ENCODE assay signal across 1 cellular context in genomic region chr5:169637856-169638190, GRCh38.
TF ChIP-seq lines count a peak whose summit lies in the region.

No MANE protein-coding gene starts in this region.

TF ChIP-seq in GM12878, 131 proteins besides CTCF, POLR2A, EP300 and RAD21 (continued from another document and continues in another):
- TF ChIP-seq ZBTB40 (IDR thresholded peaks at IDR 0.05; ENCODE audit: borderline replicate concordance) (peak; percentile 68; the same call in 1 of the 2 replicates), ATF3 (IDR thresholded peaks at IDR 0.05; ENCODE audit: borderline replicate concordance, extremely low read depth, low read depth, low read length) (no peak), MLLT1 (IDR thresholded peaks at IDR 0.05) (0 out of 2 replicates have a peak, but pooled peaks have one; percentile 25), HDGF (IDR thresholded peaks at IDR 0.05) (peak; percentile 6; the same call in 1 of the 2 replicates), RCOR1 (conservative IDR thresholded peaks at IDR 0.05; ENCODE audit: low read depth, low read length) (no peak), NBN (IDR thresholded peaks at IDR 0.05) (no peak; the same call in 1 of the 2 replicates), RELB (IDR thresholded peaks at IDR 0.05; ENCODE audit: low read depth) (0 out of 2 replicates have a peak, but pooled peaks have one; percentile 33), ZNF622 (IDR thresholded peaks at IDR 0.05) (no peak), SMAD5 (IDR thresholded peaks at IDR 0.05; ENCODE audit: low read depth) (peak; percentile 48; the same call in 1 of the 2 replicates), CBFB (IDR thresholded peaks at IDR 0.05; ENCODE audit: low read depth) (peak; percentile 81), NR2C2 (IDR thresholded peaks at IDR 0.05; ENCODE audit: borderline replicate concordance, control insufficient read depth, insufficient read length, low read depth) (no peak), RAD51 (IDR thresholded peaks at IDR 0.05) (peak; percentile 42; the same call in 1 of the 2 replicates), TCF12 (IDR thresholded peaks at IDR 0.05; ENCODE audit: low read depth, low read length) (peak; percentile 75), MTA2 (IDR thresholded peaks at IDR 0.05; ENCODE audit: low read depth) (peak; percentile 43; the same call in 1 of the 2 replicates), SIN3A (IDR thresholded peaks at IDR 0.05; ENCODE audit: low read depth, low read length) (no peak), ATF7 (IDR thresholded peaks at IDR 0.05; ENCODE audit: low read depth) (peak; percentile 25; the same call in 1 of the 2 replicates), PML (IDR thresholded peaks at IDR 0.05; ENCODE audit: low read length) (no peak), YY1 (IDR thresholded peaks at IDR 0.05; ENCODE audit: low read depth, low read length) (peak; percentile 87), MYB (IDR thresholded peaks at IDR 0.05; ENCODE audit: borderline replicate concordance, low read depth, low read length) (no peak), ELK1 (IDR thresholded peaks at IDR 0.05; ENCODE audit: low read depth, low read length) (peak; percentile 76), GABPA (IDR thresholded peaks at IDR 0.05; ENCODE audit: low read depth) (peak; percentile 75), IRF5 (IDR thresholded peaks at IDR 0.05; ENCODE audit: borderline replicate concordance) (no peak), BCLAF1 (IDR thresholded peaks at IDR 0.05) (no peak), RUNX3 (IDR thresholded peaks at IDR 0.05; ENCODE audit: low read length) (peak; percentile 87), CBX5 (IDR thresholded peaks at IDR 0.05; ENCODE audit: low read depth) (0 out of 2 replicates have a peak, but pooled peaks have one; percentile 61), CBX3 (IDR thresholded peaks at IDR 0.05; ENCODE audit: borderline replicate concordance, low read depth) (no peak), SIX5 (IDR thresholded peaks at IDR 0.05; ENCODE audit: low read depth, low read length, severe bottlenecking) (peak; percentile 32), BHLHE40 (IDR thresholded peaks at IDR 0.05; ENCODE audit: borderline replicate concordance in 1 of 2, low read depth in 2 of 2, low read length in 1 of 2) (peak in 1 of 2 experiments; percentile 31; a peak in 1 of 4 replicates), ETV6 (conservative IDR thresholded peaks at IDR 0.05 in 1 of 2, IDR thresholded peaks at IDR 0.05 in 1 of 2; ENCODE audit: borderline replicate concordance in 1 of 2, low read depth in 1 of 2) (peak in 1 of 2 experiments; percentile 19; a peak in 1 of 4 replicates), TAF1 (IDR thresholded peaks at IDR 0.05; ENCODE audit: borderline replicate concordance, low read depth, low read length) (peak; percentile 65; the same call in 1 of the 2 replicates), NKRF (conservative IDR thresholded peaks at IDR 0.05) (no peak), CREM (IDR thresholded peaks at IDR 0.05; ENCODE audit: low read depth) (peak; percentile 28; the same call in 1 of the 2 replicates), POU2F2 (IDR thresholded peaks at IDR 0.05; ENCODE audit: borderline replicate concordance, low read depth, low read length) (no peak), DPF2 (IDR thresholded peaks at IDR 0.05) (no peak), CHD2 (IDR thresholded peaks at IDR 0.05; ENCODE audit: borderline replicate concordance, low read depth, low read length) (peak; percentile 90), POLR2AphosphoS2 (IDR thresholded peaks at IDR 0.05; ENCODE audit: low read depth, low read length) (no peak), IKZF2 (IDR thresholded peaks at IDR 0.05) (0 out of 4 replicates have a peak, but pooled peaks of 1 of the 2 experiments have one; percentile 17), ZNF384 (IDR thresholded peaks at IDR 0.05; ENCODE audit: borderline replicate concordance, low read depth, low read length) (no peak), CEBPZ (IDR thresholded peaks at IDR 0.05; ENCODE audit: low read depth, low read length) (no peak)
